ENCODE assay signal across 1 cellular context in the genomic region with DNA sequence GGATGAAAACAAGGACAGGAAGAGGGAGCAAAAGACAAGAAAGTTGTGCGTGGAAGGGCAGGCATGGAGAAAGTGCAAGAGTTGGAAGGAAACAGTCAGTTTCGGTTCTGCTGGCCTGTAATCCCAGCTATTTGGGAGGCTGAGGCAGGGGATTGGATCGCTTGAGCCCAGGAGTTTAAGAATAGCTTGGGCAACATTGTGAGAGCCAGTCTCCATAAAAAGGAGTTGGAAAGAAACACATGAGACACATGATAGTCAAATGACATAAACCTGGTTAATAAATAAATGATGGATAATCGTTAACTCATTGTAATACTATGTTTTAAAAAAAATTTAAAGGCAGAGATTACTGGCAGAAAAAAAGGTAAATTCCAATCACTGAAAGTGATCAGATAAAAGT.
TF ChIP-seq lines count a peak whose summit lies in the region.

No MANE protein-coding gene starts in this region.

TF ChIP-seq in H1, 55 proteins besides CTCF, POLR2A, EP300 and RAD21:
- TF ChIP-seq, protein P1, sequence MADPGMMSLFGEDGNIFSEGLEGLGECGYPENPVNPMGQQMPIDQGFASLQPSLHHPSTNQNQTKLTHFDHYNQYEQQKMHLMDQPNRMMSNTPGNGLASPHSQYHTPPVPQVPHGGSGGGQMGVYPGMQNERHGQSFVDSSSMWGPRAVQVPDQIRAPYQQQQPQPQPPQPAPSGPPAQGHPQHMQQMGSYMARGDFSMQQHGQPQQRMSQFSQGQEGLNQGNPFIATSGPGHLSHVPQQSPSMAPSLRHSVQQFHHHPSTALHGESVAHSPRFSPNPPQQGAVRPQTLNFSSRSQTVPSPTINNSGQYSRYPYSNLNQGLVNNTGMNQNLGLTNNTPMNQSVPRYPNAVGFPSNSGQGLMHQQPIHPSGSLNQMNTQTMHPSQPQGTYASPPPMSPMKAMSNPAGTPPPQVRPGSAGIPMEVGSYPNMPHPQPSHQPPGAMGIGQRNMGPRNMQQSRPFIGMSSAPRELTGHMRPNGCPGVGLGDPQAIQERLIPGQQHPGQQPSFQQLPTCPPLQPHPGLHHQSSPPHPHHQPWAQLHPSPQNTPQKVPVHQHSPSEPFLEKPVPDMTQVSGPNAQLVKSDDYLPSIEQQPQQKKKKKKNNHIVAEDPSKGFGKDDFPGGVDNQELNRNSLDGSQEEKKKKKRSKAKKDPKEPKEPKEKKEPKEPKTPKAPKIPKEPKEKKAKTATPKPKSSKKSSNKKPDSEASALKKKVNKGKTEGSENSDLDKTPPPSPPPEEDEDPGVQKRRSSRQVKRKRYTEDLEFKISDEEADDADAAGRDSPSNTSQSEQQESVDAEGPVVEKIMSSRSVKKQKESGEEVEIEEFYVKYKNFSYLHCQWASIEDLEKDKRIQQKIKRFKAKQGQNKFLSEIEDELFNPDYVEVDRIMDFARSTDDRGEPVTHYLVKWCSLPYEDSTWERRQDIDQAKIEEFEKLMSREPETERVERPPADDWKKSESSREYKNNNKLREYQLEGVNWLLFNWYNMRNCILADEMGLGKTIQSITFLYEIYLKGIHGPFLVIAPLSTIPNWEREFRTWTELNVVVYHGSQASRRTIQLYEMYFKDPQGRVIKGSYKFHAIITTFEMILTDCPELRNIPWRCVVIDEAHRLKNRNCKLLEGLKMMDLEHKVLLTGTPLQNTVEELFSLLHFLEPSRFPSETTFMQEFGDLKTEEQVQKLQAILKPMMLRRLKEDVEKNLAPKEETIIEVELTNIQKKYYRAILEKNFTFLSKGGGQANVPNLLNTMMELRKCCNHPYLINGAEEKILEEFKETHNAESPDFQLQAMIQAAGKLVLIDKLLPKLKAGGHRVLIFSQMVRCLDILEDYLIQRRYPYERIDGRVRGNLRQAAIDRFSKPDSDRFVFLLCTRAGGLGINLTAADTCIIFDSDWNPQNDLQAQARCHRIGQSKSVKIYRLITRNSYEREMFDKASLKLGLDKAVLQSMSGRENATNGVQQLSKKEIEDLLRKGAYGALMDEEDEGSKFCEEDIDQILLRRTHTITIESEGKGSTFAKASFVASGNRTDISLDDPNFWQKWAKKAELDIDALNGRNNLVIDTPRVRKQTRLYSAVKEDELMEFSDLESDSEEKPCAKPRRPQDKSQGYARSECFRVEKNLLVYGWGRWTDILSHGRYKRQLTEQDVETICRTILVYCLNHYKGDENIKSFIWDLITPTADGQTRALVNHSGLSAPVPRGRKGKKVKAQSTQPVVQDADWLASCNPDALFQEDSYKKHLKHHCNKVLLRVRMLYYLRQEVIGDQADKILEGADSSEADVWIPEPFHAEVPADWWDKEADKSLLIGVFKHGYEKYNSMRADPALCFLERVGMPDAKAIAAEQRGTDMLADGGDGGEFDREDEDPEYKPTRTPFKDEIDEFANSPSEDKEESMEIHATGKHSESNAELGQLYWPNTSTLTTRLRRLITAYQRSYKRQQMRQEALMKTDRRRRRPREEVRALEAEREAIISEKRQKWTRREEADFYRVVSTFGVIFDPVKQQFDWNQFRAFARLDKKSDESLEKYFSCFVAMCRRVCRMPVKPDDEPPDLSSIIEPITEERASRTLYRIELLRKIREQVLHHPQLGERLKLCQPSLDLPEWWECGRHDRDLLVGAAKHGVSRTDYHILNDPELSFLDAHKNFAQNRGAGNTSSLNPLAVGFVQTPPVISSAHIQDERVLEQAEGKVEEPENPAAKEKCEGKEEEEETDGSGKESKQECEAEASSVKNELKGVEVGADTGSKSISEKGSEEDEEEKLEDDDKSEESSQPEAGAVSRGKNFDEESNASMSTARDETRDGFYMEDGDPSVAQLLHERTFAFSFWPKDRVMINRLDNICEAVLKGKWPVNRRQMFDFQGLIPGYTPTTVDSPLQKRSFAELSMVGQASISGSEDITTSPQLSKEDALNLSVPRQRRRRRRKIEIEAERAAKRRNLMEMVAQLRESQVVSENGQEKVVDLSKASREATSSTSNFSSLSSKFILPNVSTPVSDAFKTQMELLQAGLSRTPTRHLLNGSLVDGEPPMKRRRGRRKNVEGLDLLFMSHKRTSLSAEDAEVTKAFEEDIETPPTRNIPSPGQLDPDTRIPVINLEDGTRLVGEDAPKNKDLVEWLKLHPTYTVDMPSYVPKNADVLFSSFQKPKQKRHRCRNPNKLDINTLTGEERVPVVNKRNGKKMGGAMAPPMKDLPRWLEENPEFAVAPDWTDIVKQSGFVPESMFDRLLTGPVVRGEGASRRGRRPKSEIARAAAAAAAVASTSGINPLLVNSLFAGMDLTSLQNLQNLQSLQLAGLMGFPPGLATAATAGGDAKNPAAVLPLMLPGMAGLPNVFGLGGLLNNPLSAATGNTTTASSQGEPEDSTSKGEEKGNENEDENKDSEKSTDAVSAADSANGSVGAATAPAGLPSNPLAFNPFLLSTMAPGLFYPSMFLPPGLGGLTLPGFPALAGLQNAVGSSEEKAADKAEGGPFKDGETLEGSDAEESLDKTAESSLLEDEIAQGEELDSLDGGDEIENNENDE (IDR thresholded peaks at IDR 0.05; ENCODE audit: insufficient replicate concordance, low read length): no peak
- TF ChIP-seq GTF2F1 (IDR thresholded peaks at IDR 0.05; ENCODE audit: borderline replicate concordance, low read depth, low read length): no peak
- no peak for TF ChIP-seq KDM1A (IDR thresholded peaks at IDR 0.05; ENCODE audit: borderline replicate concordance, low read length)
- no peak for TF ChIP-seq EZH2 (IDR thresholded peaks at IDR 0.05; ENCODE audit: low read depth, low read length, severe bottlenecking)
- no peak for TF ChIP-seq POU5F1 (IDR thresholded peaks at IDR 0.05; ENCODE audit: low read depth, low read length)
- no peak for TF ChIP-seq KDM5A (IDR thresholded peaks at IDR 0.05; ENCODE audit: low read length)
- no peak for TF ChIP-seq TBP (IDR thresholded peaks at IDR 0.05; ENCODE audit: low read depth, low read length)
